Comparison of ENCODE assay signal across 20 cellular contexts in genomic region chr6:20318851-20319387, GRCh38.
DNase-seq lines count a peak whose midpoint lies in the region; ATAC-seq and TF ChIP-seq lines count a peak whose summit lies in the region.
"Had no signal": no experiment of that assay in that cellular context is flagged by ENCODE, and none has a peak within 500 bp of the region (broad histone marks: within the 10 kb centered on the region; RNA-seq: fewer than 3 reads in every experiment).

No MANE protein-coding gene starts in this region.

- no peaks in the 10 kb centered on the region for H3K9me3 ChIP-seq in CD8-positive, alpha-beta memory T cell (ENCODE audit: low read length)
- H3K9me3 ChIP-seq in mucosa of descending colon: no peaks in the 10 kb centered on the region
- H3K9me3 ChIP-seq: Caco-2, esophagus squamous epithelium, sigmoid colon, thyroid gland had no signal

- H3K36me3 Mint-ChIP-seq in CD14-positive monocyte: no peaks in the 10 kb centered on the region
- peaks cover 0 to 2% (median 0%) of the 10 kb centered on the region in 3 donors for H3K36me3 Mint-ChIP-seq in CD8-positive, alpha-beta memory T cell
- peaks cover 3% of the 10 kb centered on the region for H3K36me3 Mint-ChIP-seq in activated CD8-positive, alpha-beta T cell treated with anti-CD3 and anti-CD28 coated beads for 36 hours (ENCODE audit: low read depth)

- H3K27ac ChIP-seq in CD8-positive, alpha-beta memory T cell (ENCODE audit: low read depth, low read length): no peak overlapping the region
- H3K27ac ChIP-seq in foreskin keratinocyte: no peak overlapping the region
- H3K27ac ChIP-seq: KMS-11, sigmoid colon, thyroid gland had no signal

- H3K4me1 ChIP-seq in CD8-positive, alpha-beta memory T cell (ENCODE audit: insufficient read depth, low read length): peaks cover 11% of the 10 kb centered on the region
- H3K4me1 ChIP-seq in mucosa of descending colon (ENCODE audit: low read depth): no peaks in the 10 kb centered on the region
- no peaks in the 10 kb centered on the region for H3K4me1 ChIP-seq in foreskin keratinocyte
- H3K4me1 ChIP-seq: Caco-2, esophagus squamous epithelium, sigmoid colon had no signal

- no peaks in the 10 kb centered on the region for H3K27me3 Mint-ChIP-seq in CD14-positive monocyte (ENCODE audit: low read depth in 3 of 3)
- H3K27me3 Mint-ChIP-seq in CD8-positive, alpha-beta memory T cell: peaks cover 0 to 2% of the 10 kb centered on the region in 2 donors
- no peaks in the 10 kb centered on the region for H3K27me3 Mint-ChIP-seq in activated CD8-positive, alpha-beta T cell treated with anti-CD3 and anti-CD28 coated beads for 36 hours

- no peak overlapping the region for H3K4me3 Mint-ChIP-seq in CD14-positive monocyte
- H3K4me3 Mint-ChIP-seq in CD8-positive, alpha-beta memory T cell: peak overlapping the region in 5 of 7 donors; percentile 90 to 93 (median 91)
- peak overlapping the region; percentile 75 for H3K4me3 Mint-ChIP-seq in activated CD8-positive, alpha-beta T cell treated with anti-CD3 and anti-CD28 coated beads for 36 hours

- H3K4me3 ChIP-seq in CD8-positive, alpha-beta memory T cell (ENCODE audit: low read length): no peak overlapping the region
- no peak overlapping the region for H3K4me3 ChIP-seq in mucosa of descending colon
- H3K4me3 ChIP-seq: sigmoid colon, thyroid gland had no signal

- POLR2A ChIA-PET in CD8-positive, alpha-beta memory T cell (lab: Charles Lee): interaction anchor here (0.5 to 3.3 kb wide), 14 partner anchors 8 to 216 kb away, joined by 3 to 65 read pairs (median 5); partner anchors contain the start of genes CDKAL1, E2F3 and MBOAT1
- POLR2A ChIA-PET in activated CD8-positive, alpha-beta T cell treated with anti-CD3 and anti-CD28 coated beads for 36 hours (lab: Charles Lee): interaction anchor here (0.8 to 2.9 kb wide), 15 partner anchors 10 to 223 kb away, joined by 3 to 60 read pairs (median 6); partner anchors contain the start of genes CDKAL1, E2F3 and MBOAT1

- H3K27me3 ChIP-seq in CD8-positive, alpha-beta memory T cell (ENCODE audit: insufficient read depth, low read length, poor library complexity, severe bottlenecking): no peaks in the 10 kb centered on the region
- peaks cover 9% of the 10 kb centered on the region for H3K27me3 ChIP-seq in foreskin keratinocyte
- H3K27me3 ChIP-seq: esophagus squamous epithelium, sigmoid colon, thyroid gland had no signal

- CTCF ChIA-PET in CD8-positive, alpha-beta memory T cell (lab: Charles Lee): interaction anchor here (1.0 to 7.1 kb wide), 13 partner anchors 8 to 212 kb away, joined by 3 to 53 read pairs (median 5); no protein-coding TSS in a partner anchor
- CTCF ChIA-PET in activated CD8-positive, alpha-beta T cell treated with anti-CD3 and anti-CD28 coated beads for 36 hours (lab: Charles Lee): interaction anchor here (0.8 to 2.2 kb wide), 10 partner anchors 8 to 219 kb away, joined by 3 to 17 read pairs (median 4); no protein-coding TSS in a partner anchor

- H3K9me3 Mint-ChIP-seq in CD14-positive monocyte: peaks cover 3 to 15% (median 10%) of the 10 kb centered on the region in 7 donors
- H3K9me3 Mint-ChIP-seq in CD8-positive, alpha-beta memory T cell: peaks cover 0 to 6% (median 0%) of the 10 kb centered on the region in 5 donors
- peaks cover 5% of the 10 kb centered on the region for H3K9me3 Mint-ChIP-seq in activated CD8-positive, alpha-beta T cell treated with anti-CD3 and anti-CD28 coated beads for 36 hours

- TF ChIP-seq CTCF in CD14-positive monocyte (IDR thresholded peaks at IDR 0.05) (no peak), mucosa of descending colon (IDR thresholded peaks at IDR 0.05) (no peak), foreskin keratinocyte (conservative IDR thresholded peaks at IDR 0.05) (no peak)
- no peak for TF ChIP-seq CTCF in activated CD8-positive, alpha-beta T cell treated with anti-CD3 and anti-CD28 coated beads for 36 hours (IDR thresholded peaks at IDR 0.05)

- no peak for DNase-seq in CD14-positive monocyte (ENCODE audit: low spot score)
- DNase-seq in CD8-positive, alpha-beta memory T cell: no peak
- DNase-seq in activated CD8-positive, alpha-beta T cell treated with anti-CD3 and anti-CD28 coated beads for 36 hours: no peak
- DNase-seq in mucosa of descending colon: peak in 2 of 3 donors; percentile 32 to 51
- DNase-seq in foreskin keratinocyte: no peak
- DNase-seq in activated effector memory CD4-positive, alpha-beta T cell treated with Interleukin-2 at 50 U/mL for 16 hours: no peak
- DNase-seq in SHP77 (lab: John Stamatoyannopoulos, UW): no peak
- DNase-seq: activated CD8-positive, alpha-beta memory T cell treated with anti-CD3 and anti-CD28 coated beads, Interleukin-2, amount 50 U/mL, for 48 hours; Caco-2; esophagus squamous epithelium; left cardiac atrium; mesenchymal stem cell; NCI-H1048; NCI-H187 treated with DMSO at 0.1 percent for 48 hours; NCI-H345; sigmoid colon; T1000; thyroid gland had no signal

- intact Hi-C loops in CD14-positive monocyte (cut with micrococcal nuclease): no loop called here
- intact Hi-C loops in activated CD8-positive, alpha-beta T cell treated with anti-CD3 and anti-CD28 coated beads for 36 hours (cut with micrococcal nuclease): loop anchor here (2.0 kb wide), 1 partner anchor 82 kb away; the partner anchor contains the start of gene E2F3
- intact Hi-C loops in mucosa of descending colon (cut with DNase I, micrococcal nuclease): no loop called here

- peak overlapping the region in 4 of 7 donors; percentile 93 to 96 (median 94) for H3K27ac Mint-ChIP-seq in CD14-positive monocyte
- H3K27ac Mint-ChIP-seq in CD8-positive, alpha-beta memory T cell: peak overlapping the region in 4 of 8 donors; percentile 87 to 98 (median 98)
- H3K27ac Mint-ChIP-seq in activated CD8-positive, alpha-beta T cell treated with anti-CD3 and anti-CD28 coated beads for 36 hours: peak overlapping the region; percentile 94

- H3K4me1 Mint-ChIP-seq in CD14-positive monocyte: peaks cover 15% of the 10 kb centered on the region
- H3K4me1 Mint-ChIP-seq in CD8-positive, alpha-beta memory T cell: peaks cover 21 to 25% (median 22%) of the 10 kb centered on the region in 3 donors
- peaks cover 14% of the 10 kb centered on the region for H3K4me1 Mint-ChIP-seq in activated CD8-positive, alpha-beta T cell treated with anti-CD3 and anti-CD28 coated beads for 36 hours (ENCODE audit: low read depth)

- ATAC-seq in activated CD8-positive, alpha-beta T cell treated with anti-CD3 and anti-CD28 coated beads for 36 hours: no peak
- no peak for ATAC-seq in mucosa of descending colon
- no peak for ATAC-seq in foreskin keratinocyte
- ATAC-seq: HCT116 had no signal

- no peaks in the 10 kb centered on the region for H3K36me3 ChIP-seq in CD8-positive, alpha-beta memory T cell (ENCODE audit: insufficient read depth, low read length)
- H3K36me3 ChIP-seq in mucosa of descending colon (ENCODE audit: low read depth): no peaks in the 10 kb centered on the region
- H3K36me3 ChIP-seq: esophagus squamous epithelium, sigmoid colon, thyroid gland had no signal

Comparison
In these comparisons a context has a peak if more than half of its experiments do, and no peak if none do; other contexts are left out.
1. DNase-seq: peak in mucosa of descending colon (2 of 3); none in CD14-positive monocyte (single experiment), CD8-positive, alpha-beta memory T cell (0 of 5), activated CD8-positive, alpha-beta T cell treated with anti-CD3 and anti-CD28 coated beads for 36 hours (single experiment), foreskin keratinocyte (0 of 2), activated effector memory CD4-positive, alpha-beta T cell treated with Interleukin-2 at 50 U/mL for 16 hours (single experiment) and SHP77 (0 of 2).
2. H3K4me3 Mint-ChIP-seq: peak in CD8-positive, alpha-beta memory T cell (5 of 7) and activated CD8-positive, alpha-beta T cell treated with anti-CD3 and anti-CD28 coated beads for 36 hours (single experiment); none in CD14-positive monocyte (0 of 2).